In genomic region chr3:118244761-118245160, GRCh38 we compare ENCODE assay signal across 28 cellular contexts.
"Had no signal": no experiment of that assay in that cellular context is flagged by ENCODE, and none has a peak within 500 bp of the region (broad histone marks: within the 10 kb centered on the region; RNA-seq: fewer than 3 reads in every experiment).

No MANE protein-coding gene starts in this region.

- DNase-seq: activated CD4-positive, alpha-beta memory T cell treated with anti-CD3 and anti-CD28 coated beads for 36 hours; activated CD4-positive, alpha-beta T cell treated with anti-CD3 and anti-CD28 coated beads for 4 hours; activated CD4-positive, alpha-beta T cell treated with anti-CD3 and anti-CD28 coated beads, Interleukin-2, amount 50 U/mL, for 1 hour; activated CD8-positive, alpha-beta memory T cell treated with anti-CD3 and anti-CD28 coated beads, Interleukin-2, amount 50 U/mL, for 4 hours; activated effector memory CD4-positive, alpha-beta T cell treated with Interleukin-2 at 50 U/mL for 16 hours; activated naive CD4-positive, alpha-beta T cell treated with anti-CD3 and anti-CD28 coated beads, Interleukin-2, amount 10 ng/mL, durations not matched to agents 7 days and 5 days; activated naive CD8-positive, alpha-beta T cell treated with anti-CD3 and anti-CD28 coated beads, Interleukin-2, amount 50 U/mL, for 24 hours; activated T-cell treated with anti-CD3 and anti-CD28 coated beads for 4 hours; activated T-cell treated with anti-CD3 and anti-CD28 coated beads, Interleukin-2, amount 50 U/mL, for 4 hours; aorta; brain microvascular endothelial cell; central memory CD4-positive, alpha-beta T cell; Karpas-422; KBM-7; NCI-H1105; NCI-H1417 treated with DMSO at 0.1 percent for 48 hours; NCI-H187 treated with DMSO at 0.1 percent for 48 hours; NCI-H2081; NCI-H345; NCI-H524 treated with DMSO at 0.1 percent for 48 hours; NK-92 treated with Interleukin-12 subunit alpha and Interleukin-12 subunit beta, amount 100 ng/mL, for 24 hours; Peyer's patch; RPMI8226; SHP77 treated with DMSO at 0.1 percent for 48 hours; SW 1271; T-helper 1 cell; T1000 had no signal

- H3K36me3 Mint-ChIP-seq: activated CD4-positive, alpha-beta memory T cell treated with anti-CD3 and anti-CD28 coated beads for 36 hours; activated naive CD4-positive, alpha-beta T cell treated with anti-CD3 and anti-CD28 coated beads, Interleukin-2, amount 10 ng/mL, durations not matched to agents 7 days and 5 days; activated naive CD8-positive, alpha-beta T cell had no signal

- H3K4me1 Mint-ChIP-seq: activated naive CD4-positive, alpha-beta T cell treated with anti-CD3 and anti-CD28 coated beads, Interleukin-2, amount 10 ng/mL, durations not matched to agents 7 days and 5 days; activated naive CD8-positive, alpha-beta T cell treated with anti-CD3 and anti-CD28 coated beads, Interleukin-2, amount 50 U/mL, for 24 hours had no signal

- H3K27me3 Mint-ChIP-seq: activated CD4-positive, alpha-beta memory T cell treated with anti-CD3 and anti-CD28 coated beads for 36 hours; activated naive CD4-positive, alpha-beta T cell treated with anti-CD3 and anti-CD28 coated beads, Interleukin-2, amount 10 ng/mL, durations not matched to agents 7 days and 5 days; activated naive CD8-positive, alpha-beta T cell; activated naive CD8-positive, alpha-beta T cell treated with anti-CD3 and anti-CD28 coated beads, Interleukin-2, amount 50 U/mL, for 24 hours had no signal

- H3K27ac Mint-ChIP-seq: activated CD4-positive, alpha-beta memory T cell treated with anti-CD3 and anti-CD28 coated beads for 36 hours; activated naive CD4-positive, alpha-beta T cell treated with anti-CD3 and anti-CD28 coated beads, Interleukin-2, amount 10 ng/mL, durations not matched to agents 7 days and 5 days; activated naive CD8-positive, alpha-beta T cell; activated naive CD8-positive, alpha-beta T cell treated with anti-CD3 and anti-CD28 coated beads, Interleukin-2, amount 50 U/mL, for 24 hours had no signal

- H3K4me3 Mint-ChIP-seq: activated CD4-positive, alpha-beta memory T cell treated with anti-CD3 and anti-CD28 coated beads for 36 hours; activated naive CD4-positive, alpha-beta T cell treated with anti-CD3 and anti-CD28 coated beads, Interleukin-2, amount 10 ng/mL, durations not matched to agents 7 days and 5 days; activated naive CD8-positive, alpha-beta T cell; activated naive CD8-positive, alpha-beta T cell treated with anti-CD3 and anti-CD28 coated beads, Interleukin-2, amount 50 U/mL, for 24 hours; activated T-cell treated with anti-CD3 and anti-CD28 coated beads, Interleukin-2, amount 50 U/mL, for 4 hours had no signal
